In genomic region chr12:100254876-100255275, GRCh38 we compare ENCODE assay signal across 28 cellular contexts. TPM values are rescaled to one million over a fixed set of nuclear protein-coding genes. Genes with fewer than 3 reads are reported as not detected.
A peak's percentile ranks its signal among the peaks of the same experiment; 100 is the strongest.
DNase-seq lines count a peak whose midpoint lies in the region; ATAC-seq and TF ChIP-seq lines count a peak whose summit lies in the region.
"Had no signal": no experiment of that assay in that cellular context is flagged by ENCODE, and none has a peak within 500 bp of the region (broad histone marks: within the 10 kb centered on the region; RNA-seq: fewer than 3 reads in every experiment).

No MANE protein-coding gene starts in this region.

- POLR2A ChIA-PET in WTC11 (lab: Charles Lee) (no interaction called here), HEK293T (lab: Yijun Ruan, JAX) (interaction anchor here (2.1 kb wide), 1 partner anchor 12 kb away, joined by 8 read pairs; the partner anchor contains the start of genes DEPDC4 and SCYL2)

- no peaks in the 10 kb centered on the region for H3K9me3 Mint-ChIP-seq in WTC11
- H3K9me3 Mint-ChIP-seq: activated T-cell treated with anti-CD3 and anti-CD28 coated beads, Interleukin-2, amount 50 U/mL, for 24 hours; CD4-positive, CD25-positive, alpha-beta regulatory T cell had no signal

- ATAC-seq in WTC11 = no peak
- ATAC-seq in GM18870 (IDR thresholded peaks at IDR 0.05; ENCODE audit: unreplicated experiment) = no peak
- ATAC-seq: gastrocnemius medialis; stimulated activated naive CD8-positive, alpha-beta T cell treated with anti-CD3 and anti-CD28 coated beads, Interleukin-15, Interleukin-2, amounts not matched to agents 100 U/mL and 50 U/mL, for 24 hours had no signal

- H3K36me3 Mint-ChIP-seq in WTC11 = no peaks in the 10 kb centered on the region; the same call in 1 of the 2 replicates
- H3K36me3 Mint-ChIP-seq: activated naive CD8-positive, alpha-beta T cell had no signal

- CTCF ChIA-PET in WTC11 (lab: Charles Lee) = no interaction called here
- CTCF ChIA-PET in HEK293T (lab: Yijun Ruan, JAX) = no interaction called here

- DNase-seq in SIG-M5 treated with dmso at 0.1 percent for 504 hours (lab: John Stamatoyannopoulos, UW; ENCODE audit: unreplicated experiment) (peak; percentile 2), SIG-M5 (lab: John Stamatoyannopoulos, UW) (no peak), WTC11 (ENCODE audit: low spot score) (no peak), fibroblast of villous mesenchyme (ENCODE audit: low read depth) (peak; percentile 30), CD1c-positive myeloid dendritic cell (ENCODE audit: extremely low spot score) (no peak), HEK293T (ENCODE audit: extremely low spot score) (no peak), DMS 273 (lab: John Stamatoyannopoulos, UW; ENCODE audit: unreplicated experiment) (no peak)
- DNase-seq: activated CD4-positive, alpha-beta T cell treated with anti-CD3 and anti-CD28 coated beads, Interleukin-2, amount 50 U/mL, for 1 hour; activated effector memory CD4-positive, alpha-beta T cell treated with anti-CD3 and anti-CD28 coated beads, Interleukin-2, amount 50 U/mL, for 16 hours; activated T-cell treated with anti-CD3 and anti-CD28 coated beads, Interleukin-2, amount 50 U/mL, for 24 hours; aorta; CD4-positive, CD25-positive, alpha-beta regulatory T cell; effector CD8-positive, alpha-beta T cell; gastrocnemius medialis; H7; kidney glomerular epithelial cell; MM.1S; NCI-H1436 treated with DMSO at 0.1 percent for 48 hours; NCI-H2081 treated with DMSO at 0.1 percent for 48 hours; NCI-H774; Peyer's patch; SJCRH30; small intestine; stimulated activated naive CD8-positive, alpha-beta T cell treated with anti-CD3 and anti-CD28 coated beads, Interleukin-15, Interleukin-2, amounts not matched to agents 100 U/mL and 50 U/mL, for 24 hours; T1000 had no signal

- H3K4me1 Mint-ChIP-seq in WTC11 = no peaks in the 10 kb centered on the region

- no peak overlapping the region for H3K4me3 Mint-ChIP-seq in WTC11
- H3K4me3 Mint-ChIP-seq: activated naive CD8-positive, alpha-beta T cell; activated T-cell treated with anti-CD3 and anti-CD28 coated beads, Interleukin-2, amount 50 U/mL, for 24 hours; CD4-positive, CD25-positive, alpha-beta regulatory T cell had no signal

- no peaks in the 10 kb centered on the region for H3K27me3 Mint-ChIP-seq in WTC11 (ENCODE audit: low read depth)
- H3K27me3 Mint-ChIP-seq: activated naive CD8-positive, alpha-beta T cell; activated T-cell treated with anti-CD3 and anti-CD28 coated beads, Interleukin-2, amount 50 U/mL, for 24 hours had no signal

- H3K4me3 ChIP-seq in fibroblast of villous mesenchyme (ENCODE audit: low read depth, low read length) = no peak overlapping the region
- H3K4me3 ChIP-seq: cardiac muscle cell, gastrocnemius medialis, Peyer's patch, SJCRH30 had no signal

- H3K27ac Mint-ChIP-seq in WTC11 = peak overlapping the region; percentile 0; the same call in 1 of the 2 replicates
- H3K27ac Mint-ChIP-seq: activated naive CD8-positive, alpha-beta T cell; activated T-cell treated with anti-CD3 and anti-CD28 coated beads, Interleukin-2, amount 50 U/mL, for 24 hours; CD4-positive, CD25-positive, alpha-beta regulatory T cell had no signal

- no peak for TF ChIP-seq CTCF in WTC11 (IDR thresholded peaks at IDR 0.05)
- TF ChIP-seq CTCF in fibroblast of villous mesenchyme (IDR thresholded peaks at IDR 0.05; ENCODE audit: insufficient read depth, low read depth, low read length) = no peak

TF ChIP-seq in WTC11, 78 proteins besides CTCF, POLR2A, EP300 and RAD21 (continues in another document):
- no peak for TF ChIP-seq ZNF138 (CRISPR knock-in tag; conservative IDR thresholded peaks at IDR 0.05)
- no peak for TF ChIP-seq USF1 (CRISPR knock-in tag; IDR thresholded peaks at IDR 0.05)
- no peak for TF ChIP-seq SMAD4 (CRISPR knock-in tag; IDR thresholded peaks at IDR 0.05)
- no peak for TF ChIP-seq NFYB (CRISPR knock-in tag; conservative IDR thresholded peaks at IDR 0.05; ENCODE audit: low read depth)
- no peak for TF ChIP-seq TCF7 (CRISPR knock-in tag; IDR thresholded peaks at IDR 0.05; ENCODE audit: low read depth)
- TF ChIP-seq NFE2L1 (CRISPR knock-in tag; IDR thresholded peaks at IDR 0.05) = no peak
- TF ChIP-seq NR1H2 (CRISPR knock-in tag; IDR thresholded peaks at IDR 0.05) = no peak
- no peak for TF ChIP-seq HMGXB4 (CRISPR knock-in tag; IDR thresholded peaks at IDR 0.05)
- TF ChIP-seq E2F1 (CRISPR knock-in tag; IDR thresholded peaks at IDR 0.05) = no peak

TF ChIP-seq in HEK293T, 16 proteins besides CTCF, POLR2A, EP300 and RAD21:
- TF ChIP-seq FOXK2 (IDR thresholded peaks at IDR 0.05) (no peak), BHLHE40 (IDR thresholded peaks at IDR 0.05; ENCODE audit: borderline replicate concordance) (no peak), L3MBTL2 (conservative IDR thresholded peaks at IDR 0.05) (no peak), CTBP1 (IDR thresholded peaks at IDR 0.05; ENCODE audit: borderline replicate concordance) (no peak)
TF ChIP-seq in HEK293T: peak in this region for 0.

RNA-seq across cellular contexts. Expression of gene DEPDC4, which starts 12.0 kb away (rescaled TPM):
- total RNA-seq in WTC11 (2021) (4.4 to 5.5 TPM (median 5.5 TPM) in 3 replicates), fibroblast of villous mesenchyme (0.64 and 1.7 TPM in 2 replicates)
- total RNA-seq: CD4-positive, CD25-positive, alpha-beta regulatory T cell; gastrocnemius medialis had no signal

RNA-seq across cellular contexts. Expression of gene SCYL2, which starts 12.1 kb away (rescaled TPM):
- total RNA-seq in WTC11 (2021) = 33.4 to 37.1 TPM (median 33.8 TPM) in 3 replicates
- total RNA-seq in fibroblast of villous mesenchyme = 58.6 and 76.0 TPM in 2 replicates

RNA-seq across cellular contexts. Expression of gene ACTR6, which starts 54.3 kb away (rescaled TPM):
- total RNA-seq in WTC11 (2021) (34.7 to 37.6 TPM (median 36.1 TPM) in 3 replicates), fibroblast of villous mesenchyme (13.9 and 21.2 TPM in 2 replicates)

Comparison
In these comparisons a context has a peak if more than half of its experiments do, and no peak if none do; other contexts are left out.
1. DNase-seq: peak in SIG-M5 treated with dmso at 0.1 percent for 504 hours (single experiment) and fibroblast of villous mesenchyme (single experiment); none in SIG-M5 (single experiment), WTC11 (single experiment), CD1c-positive myeloid dendritic cell (single experiment), HEK293T (single experiment) and DMS 273 (single experiment).